8 cellular contexts compared by ENCODE assay signal in the genomic region with DNA sequence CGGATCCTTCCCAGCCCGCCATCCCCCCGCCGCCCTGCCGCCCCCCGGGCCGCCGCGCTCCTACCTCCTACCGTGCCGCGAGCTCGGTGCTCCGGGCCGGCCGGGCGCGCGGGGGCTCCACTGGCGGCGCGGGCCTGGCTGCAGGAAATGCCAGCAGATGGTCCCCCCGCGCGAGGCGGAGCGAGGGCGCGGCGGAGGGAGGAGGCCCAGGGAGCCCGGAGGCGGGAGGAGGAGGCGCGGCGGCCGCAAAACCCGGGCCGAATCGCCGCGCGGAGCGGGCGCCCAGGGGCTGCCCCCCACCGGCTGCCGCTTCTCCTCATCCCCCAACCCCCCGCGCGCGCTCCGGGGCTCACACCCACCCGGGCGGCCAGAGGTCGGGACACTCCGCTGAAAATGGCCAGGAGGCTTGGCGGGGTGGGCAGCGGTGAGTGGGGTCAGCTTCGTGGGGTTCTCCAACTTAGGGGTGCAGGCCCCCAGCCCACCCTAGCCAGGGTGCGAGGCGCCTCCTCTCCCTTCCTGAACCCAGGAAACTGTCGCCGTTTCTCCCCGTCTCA. TPM values are rescaled to one million over a fixed set of nuclear protein-coding genes. Genes with fewer than 3 reads are reported as not detected.
A peak's percentile ranks its signal among the peaks of the same experiment; 100 is the strongest.
DNase-seq lines count a peak whose midpoint lies in the region; FAIRE-seq and TF ChIP-seq lines count a peak whose summit lies in the region.

OSBPL5 (minus strand) TSS at position 159 of the 554 bp plus-strand sequence. CDS start 36,162 bp downstream, outside the sequence.

- H4K20me1 ChIP-seq in neural cell (ENCODE audit: insufficient read depth) = no peaks in the 10 kb centered on the region

- no peak for TF ChIP-seq CTCF in neural cell (IDR thresholded peaks at IDR 0.05; ENCODE audit: poor library complexity, severe bottlenecking)

- peak within 1 kb of the TSS; percentile 14 for H2AFZ ChIP-seq in neural cell (ENCODE audit: low read depth, low read length)

- H3K4me2 ChIP-seq in neural cell (ENCODE audit: low read length) = peak within 1 kb of the TSS; percentile 95

- H3K4me1 Mint-ChIP-seq in activated naive CD8-positive, alpha-beta T cell treated with anti-CD3 and anti-CD28 coated beads for 36 hours = peaks cover 38% of the 10 kb centered on the region

- peak within 1 kb of the TSS; percentile 84 for H3K9ac ChIP-seq in neural cell (ENCODE audit: low read length)

- no peaks in the 10 kb centered on the region for H3K9me2 ChIP-seq in neural cell (ENCODE audit: insufficient read depth, low read length)

- CTCF ChIA-PET in HEK293T (lab: Yijun Ruan, JAX) = no interaction called here

- H3K9me3 Mint-ChIP-seq in activated naive CD8-positive, alpha-beta T cell treated with anti-CD3 and anti-CD28 coated beads for 36 hours = no peaks in the 10 kb centered on the region

- FAIRE-seq in GM12892 (lab: Jason Lieb, UNC) = no peak

- no peak for TF ChIP-seq EP300 in neural cell (conservative IDR thresholded peaks at IDR 0.05; ENCODE audit: poor library complexity, severe bottlenecking)

- POLR2A ChIA-PET in HEK293T (lab: Yijun Ruan, JAX) = no interaction called here

- H3K79me2 ChIP-seq in neural cell (replicated peaks; ENCODE audit: insufficient read depth, low read length) = peaks cover 33% of the 10 kb centered on the region

- H3K27me3 Mint-ChIP-seq in activated naive CD8-positive, alpha-beta T cell treated with anti-CD3 and anti-CD28 coated beads for 36 hours = peaks cover 12% of the 10 kb centered on the region

- no peak for TF ChIP-seq POLR2A in GM12892 (IDR thresholded peaks at IDR 0.05; ENCODE audit: low read depth, low read length)

- no peaks in the 10 kb centered on the region for H3K27me3 ChIP-seq in neural cell (ENCODE audit: insufficient read depth, low read depth, low read length)

- H3K4me3 Mint-ChIP-seq in activated naive CD8-positive, alpha-beta T cell treated with anti-CD3 and anti-CD28 coated beads for 36 hours = peak within 1 kb of the TSS; percentile 73

- H3K27ac Mint-ChIP-seq in activated naive CD8-positive, alpha-beta T cell treated with anti-CD3 and anti-CD28 coated beads for 36 hours = no peak within 1 kb of the TSS

- DNase-seq in HEK293T (ENCODE audit: extremely low spot score) (peak; percentile 74), RKO (ENCODE audit: low spot score) (peak; percentile 59), globus pallidus (ENCODE audit: low spot score) (peak; percentile 70), superior temporal gyrus (ENCODE audit: extremely low spot score) (peak; percentile 72), GM12892 (ENCODE audit: insufficient read length) (no peak), NCI-H187 (lab: John Stamatoyannopoulos, UW) (no peak)
- peak; percentile 74 for DNase-seq in activated naive CD8-positive, alpha-beta T cell treated with anti-CD3 and anti-CD28 coated beads for 36 hours

- H3K36me3 ChIP-seq in neural cell (ENCODE audit: insufficient read depth, low read length) = no peaks in the 10 kb centered on the region

- no peaks in the 10 kb centered on the region for H3K36me3 Mint-ChIP-seq in activated naive CD8-positive, alpha-beta T cell treated with anti-CD3 and anti-CD28 coated beads for 36 hours

- TF ChIP-seq RAD21 in neural cell (conservative IDR thresholded peaks at IDR 0.05) = no peak

- no peaks in the 10 kb centered on the region for H3F3A ChIP-seq in neural cell (ENCODE audit: insufficient read depth, low read length, poor library complexity, severe bottlenecking)

- peak within 1 kb of the TSS; percentile 63 for H3K27ac ChIP-seq in neural cell (ENCODE audit: low read length)

- H3K4me3 ChIP-seq in neural cell (ENCODE audit: low read length) = peak within 1 kb of the TSS; percentile 95

- no peaks in the 10 kb centered on the region for H3K9me3 ChIP-seq in neural cell (ENCODE audit: low read length)

TF ChIP-seq in HEK293T, 16 proteins besides CTCF, POLR2A, EP300 and RAD21:
- TF ChIP-seq NFRKB (IDR thresholded peaks at IDR 0.05) (no peak), FOXM1 (IDR thresholded peaks at IDR 0.05; ENCODE audit: borderline replicate concordance) (peak; percentile 60; the same call in 1 of the 2 replicates)
- TF ChIP-seq, protein P1, sequence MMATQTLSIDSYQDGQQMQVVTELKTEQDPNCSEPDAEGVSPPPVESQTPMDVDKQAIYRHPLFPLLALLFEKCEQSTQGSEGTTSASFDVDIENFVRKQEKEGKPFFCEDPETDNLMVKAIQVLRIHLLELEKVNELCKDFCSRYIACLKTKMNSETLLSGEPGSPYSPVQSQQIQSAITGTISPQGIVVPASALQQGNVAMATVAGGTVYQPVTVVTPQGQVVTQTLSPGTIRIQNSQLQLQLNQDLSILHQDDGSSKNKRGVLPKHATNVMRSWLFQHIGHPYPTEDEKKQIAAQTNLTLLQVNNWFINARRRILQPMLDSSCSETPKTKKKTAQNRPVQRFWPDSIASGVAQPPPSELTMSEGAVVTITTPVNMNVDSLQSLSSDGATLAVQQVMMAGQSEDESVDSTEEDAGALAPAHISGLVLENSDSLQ (IDR thresholded peaks at IDR 0.05) = no peak

TF ChIP-seq in neural cell, 6 proteins besides CTCF, POLR2A, EP300 and RAD21:
- no peak for TF ChIP-seq SMC3 (conservative IDR thresholded peaks at IDR 0.05; ENCODE audit: poor library complexity)
- peak; percentile 17 for TF ChIP-seq TAF1 (IDR thresholded peaks at IDR 0.05; ENCODE audit: low read depth)
- TF ChIP-seq REST (IDR thresholded peaks at IDR 0.05; ENCODE audit: borderline replicate concordance) = no peak
- no peak for TF ChIP-seq EZH2 (IDR thresholded peaks at IDR 0.05; ENCODE audit: borderline replicate concordance, insufficient read depth, low read length, poor library complexity, severe bottlenecking)
- TF ChIP-seq MXI1 (conservative IDR thresholded peaks at IDR 0.05; ENCODE audit: poor library complexity, severe bottlenecking) = no peak
- peak; percentile 46 for TF ChIP-seq POLR2AphosphoS5 (IDR thresholded peaks at IDR 0.05)

RNA-seq across cellular contexts. Expression of gene OSBPL5, which starts in this region (rescaled TPM):
- total RNA-seq in activated naive CD8-positive, alpha-beta T cell treated with anti-CD3 and anti-CD28 coated beads for 36 hours = 1 to 10 TPM; 6.6 to 7.3 TPM
- polyA plus RNA-seq in neural cell = 49.1 and 82.5 TPM in 2 replicates
- 49.8 and 51.9 TPM in 2 replicates for polyA minus RNA-seq in neural cell
- not detected for polyA plus RNA-seq in GM12892 (2012; ENCODE audit: missing spikeins)

Comparison
In these comparisons a context has a peak if more than half of its experiments do, and no peak if none do; other contexts are left out.
1. DNase-seq: peak in HEK293T (single experiment), RKO (single experiment), activated naive CD8-positive, alpha-beta T cell treated with anti-CD3 and anti-CD28 coated beads for 36 hours (single experiment), globus pallidus (single experiment) and superior temporal gyrus (single experiment); none in GM12892 (single experiment) and NCI-H187 (0 of 2).